8 cellular contexts compared by ENCODE assay signal in genomic region chr18:62131305-62131909, GRCh38. TPM values are rescaled to one million over a fixed set of nuclear protein-coding genes. Genes with fewer than 3 reads are reported as not detected.
DNase-seq lines count a peak whose midpoint lies in the region; ATAC-seq and TF ChIP-seq lines count a peak whose summit lies in the region.

No MANE protein-coding gene starts in this region.

- H3K9me3 Mint-ChIP-seq in activated naive CD8-positive, alpha-beta T cell treated with anti-CD3 and anti-CD28 coated beads, Interleukin-2, amount 50 U/mL, for 24 hours: no peaks in the 10 kb centered on the region

- H3K79me2 ChIP-seq in SK-N-SH (ENCODE audit: insufficient read depth): no peaks in the 10 kb centered on the region

- POLR2A ChIA-PET in SK-N-SH (lab: Yijun Ruan, JAX): no interaction called here

- peaks cover 9% of the 10 kb centered on the region for H3K36me3 Mint-ChIP-seq in activated naive CD8-positive, alpha-beta T cell treated with anti-CD3 and anti-CD28 coated beads, Interleukin-2, amount 50 U/mL, for 24 hours (ENCODE audit: low read depth)

- H3K4me3 ChIP-seq in SK-N-SH (ENCODE audit: low read depth in 2 of 2, low read length in 1 of 2) (no peak overlapping the region; a peak in 1 of 4 replicates), left ventricle myocardium inferior (no peak overlapping the region), sigmoid colon (no peak overlapping the region)

- H3K36me3 ChIP-seq in SK-N-SH (replicated peaks in 1 of 2; ENCODE audit: control insufficient read depth in 1 of 2, insufficient read depth in 2 of 2, low read length in 1 of 2) (no peaks in the 10 kb centered on the region), left ventricle myocardium inferior (no peaks in the 10 kb centered on the region), sigmoid colon (peaks cover 0 to under 1% (median 0%) of the 10 kb centered on the region in 4 donors)

- 93% methylated on average over 2 of the region's 2 CpGs for WGBS in SK-N-SH (ENCODE audit: low lambda C conversion rate)
- WGBS in sigmoid colon, 2 donors: 87 to 94% methylated on average over 2 of the region's 2 CpGs

- no peaks in the 10 kb centered on the region for H3K9me2 ChIP-seq in SK-N-SH

- H2AFZ ChIP-seq in SK-N-SH (ENCODE audit: low read depth): no peak overlapping the region

- no peak overlapping the region for H3K27ac Mint-ChIP-seq in activated naive CD8-positive, alpha-beta T cell treated with anti-CD3 and anti-CD28 coated beads, Interleukin-2, amount 50 U/mL, for 24 hours

- DNase-seq in DMS53 treated with DMSO at 0.1 percent for 48 hours (lab: John Stamatoyannopoulos, UW; ENCODE audit: unreplicated experiment): peak; percentile 74
- DNase-seq in SK-N-SH: peak; percentile 50
- DNase-seq in activated naive CD8-positive, alpha-beta T cell treated with anti-CD3 and anti-CD28 coated beads, Interleukin-2, amount 50 U/mL, for 24 hours: peak; percentile 55
- DNase-seq in left ventricle myocardium inferior: no peak
- DNase-seq in sigmoid colon: peak; percentile 69

- no peaks in the 10 kb centered on the region for H4K20me1 ChIP-seq in SK-N-SH (ENCODE audit: insufficient read depth)

- H3K9ac ChIP-seq in SK-N-SH: no peak overlapping the region

- CTCF ChIA-PET in SK-N-SH (lab: Yijun Ruan, JAX): interaction anchor here (0.5 to 5.6 kb wide), 78 partner anchors 9 to 1462 kb away, joined by 3 to 87 read pairs (median 4); no protein-coding TSS in a partner anchor

- ATAC-seq in GM21526 (IDR thresholded peaks at IDR 0.05; ENCODE audit: low FRiP score, unreplicated experiment) (peak; percentile 59), HG02884 (IDR thresholded peaks at IDR 0.05; ENCODE audit: unreplicated experiment) (no peak)
- no peak for ATAC-seq in activated naive CD8-positive, alpha-beta T cell treated with anti-CD3 and anti-CD28 coated beads, Interleukin-2, amount 50 U/mL, for 24 hours

- H3K27ac ChIP-seq in SK-N-SH (ENCODE audit: low read depth in 2 of 2, low read length in 1 of 2) (no peak overlapping the region), left ventricle myocardium inferior (replicated peaks) (no peak overlapping the region), sigmoid colon (no peak overlapping the region)

- H3K27me3 Mint-ChIP-seq in activated naive CD8-positive, alpha-beta T cell treated with anti-CD3 and anti-CD28 coated beads, Interleukin-2, amount 50 U/mL, for 24 hours: no peaks in the 10 kb centered on the region

- H3K4me1 ChIP-seq in SK-N-SH (ENCODE audit: control insufficient read depth in 1 of 2, insufficient read depth in 2 of 2, low read depth in 1 of 2, low read length in 1 of 2) (peaks cover 0 to 4% of the 10 kb centered on the region in 2 experiments; a peak in 2 of 4 replicates), left ventricle myocardium inferior (no peaks in the 10 kb centered on the region), sigmoid colon (no peaks in the 10 kb centered on the region)

- no peak overlapping the region for H3K4me3 Mint-ChIP-seq in activated naive CD8-positive, alpha-beta T cell treated with anti-CD3 and anti-CD28 coated beads, Interleukin-2, amount 50 U/mL, for 24 hours

- H3K4me2 ChIP-seq in SK-N-SH: no peak overlapping the region

- TF ChIP-seq EP300 in SK-N-SH (IDR thresholded peaks at IDR 0.05; ENCODE audit: borderline replicate concordance in 1 of 2, low read depth in 1 of 2, low read length in 1 of 2) (no peak), sigmoid colon (IDR thresholded peaks at IDR 0.05) (no peak)

- H3K4me1 Mint-ChIP-seq in activated naive CD8-positive, alpha-beta T cell treated with anti-CD3 and anti-CD28 coated beads, Interleukin-2, amount 50 U/mL, for 24 hours: no peaks in the 10 kb centered on the region

- peaks cover 3% of the 10 kb centered on the region for H3F3A ChIP-seq in SK-N-SH (replicated peaks; ENCODE audit: insufficient read depth)

- peak; percentile 99 for TF ChIP-seq RAD21 in SK-N-SH (IDR thresholded peaks at IDR 0.05; ENCODE audit: low read length)

- H3K27me3 ChIP-seq in SK-N-SH (ENCODE audit: insufficient read depth): no peaks in the 10 kb centered on the region
- no peaks in the 10 kb centered on the region for H3K27me3 ChIP-seq in left ventricle myocardium inferior (ENCODE audit: low read depth)
- H3K27me3 ChIP-seq in sigmoid colon: no peaks in the 10 kb centered on the region

- TF ChIP-seq CTCF in LNCAP (IDR thresholded peaks at IDR 0.05) (peak; percentile 92), SK-N-SH (IDR thresholded peaks at IDR 0.05) (peak; percentile 99), left ventricle myocardium inferior (IDR thresholded peaks at IDR 0.05; ENCODE audit: borderline replicate concordance) (peak; percentile 89), sigmoid colon (IDR thresholded peaks at IDR 0.05) (peak; percentile 72 to 97 (median 90))

- H3K9me3 ChIP-seq in SK-N-SH: no peaks in the 10 kb centered on the region
- no peaks in the 10 kb centered on the region for H3K9me3 ChIP-seq in left ventricle myocardium inferior (replicated peaks)
- H3K9me3 ChIP-seq in sigmoid colon: no peaks in the 10 kb centered on the region

- intact Hi-C loops in left ventricle myocardium inferior (cut with micrococcal nuclease): loop anchor here (10.0 kb wide), 1 partner anchor 587 kb away; no protein-coding TSS in a partner anchor
- intact Hi-C loops in sigmoid colon (cut with DNase I): loop anchor here (1.0 to 5.0 kb wide), 4 partner anchors 239 to 581 kb away; partner anchors contain the start of gene RNF152

- TF ChIP-seq POLR2A in sigmoid colon (IDR thresholded peaks at IDR 0.05): no peak

TF ChIP-seq in SK-N-SH, 30 proteins besides CTCF, POLR2A, EP300 and RAD21:
- TF ChIP-seq MEF2A (IDR thresholded peaks at IDR 0.05; ENCODE audit: borderline replicate concordance, low read depth) (no peak), IRF3 (IDR thresholded peaks at IDR 0.05; ENCODE audit: low read depth, low read length) (no peak), TCF12 (IDR thresholded peaks at IDR 0.05) (no peak), NRF1 (IDR thresholded peaks at IDR 0.05; ENCODE audit: low read depth, low read length) (0 out of 2 replicates have a peak, but pooled peaks have one; percentile 9), FOXM1 (IDR thresholded peaks at IDR 0.05; ENCODE audit: low read depth) (no peak), PBX3 (IDR thresholded peaks at IDR 0.05) (no peak), MAX (IDR thresholded peaks at IDR 0.05; ENCODE audit: low read depth) (0 out of 2 replicates have a peak, but pooled peaks have one; percentile 21), SMC3 (IDR thresholded peaks at IDR 0.05; ENCODE audit: low read depth, low read length) (peak; percentile 93)

RNA-seq across cellular contexts. Expression of gene PIGN, which starts 55.4 kb away (rescaled TPM):
- polyA plus RNA-seq in SK-N-SH (2012; rRNA removed) (6.1 and 10.4 TPM in 2 replicates), sigmoid colon (1 to 10 TPM; 3.0 to 9.0 (median 3.5) TPM)
- polyA plus RNA-seq in SK-N-SH (2012; cell fraction: cytosol; rRNA removed): 11.5 and 12.8 TPM in 2 replicates
- polyA plus RNA-seq in SK-N-SH (2012; cell fraction: nucleus; rRNA removed): 3.6 and 8.9 TPM in 2 replicates
- total RNA-seq in left ventricle myocardium inferior (19.7 TPM), sigmoid colon (10 to 100 TPM; 18.4 to 23.2 (median 19.8) TPM)

RNA-seq across cellular contexts. Expression of gene RELCH, which starts 55.6 kb away (rescaled TPM):
- polyA plus RNA-seq in SK-N-SH (2012; rRNA removed) (7.4 and 11.0 TPM in 2 replicates), sigmoid colon (10 to 100 TPM in 1 of 3 donors, 1 to 10 TPM in 2; 6.6 to 17.6 (median 9.0) TPM)
- polyA plus RNA-seq in SK-N-SH (2012; cell fraction: cytosol; rRNA removed): 6.7 and 8.0 TPM in 2 replicates
- polyA plus RNA-seq in SK-N-SH (2012; cell fraction: nucleus; rRNA removed): 14.3 and 23.1 TPM in 2 replicates
- total RNA-seq in left ventricle myocardium inferior (15.5 TPM), sigmoid colon (10 to 100 TPM; 19.3 to 28.8 (median 25.3) TPM)
